ENCODE assay signal across 1 cellular context in the genomic region with DNA sequence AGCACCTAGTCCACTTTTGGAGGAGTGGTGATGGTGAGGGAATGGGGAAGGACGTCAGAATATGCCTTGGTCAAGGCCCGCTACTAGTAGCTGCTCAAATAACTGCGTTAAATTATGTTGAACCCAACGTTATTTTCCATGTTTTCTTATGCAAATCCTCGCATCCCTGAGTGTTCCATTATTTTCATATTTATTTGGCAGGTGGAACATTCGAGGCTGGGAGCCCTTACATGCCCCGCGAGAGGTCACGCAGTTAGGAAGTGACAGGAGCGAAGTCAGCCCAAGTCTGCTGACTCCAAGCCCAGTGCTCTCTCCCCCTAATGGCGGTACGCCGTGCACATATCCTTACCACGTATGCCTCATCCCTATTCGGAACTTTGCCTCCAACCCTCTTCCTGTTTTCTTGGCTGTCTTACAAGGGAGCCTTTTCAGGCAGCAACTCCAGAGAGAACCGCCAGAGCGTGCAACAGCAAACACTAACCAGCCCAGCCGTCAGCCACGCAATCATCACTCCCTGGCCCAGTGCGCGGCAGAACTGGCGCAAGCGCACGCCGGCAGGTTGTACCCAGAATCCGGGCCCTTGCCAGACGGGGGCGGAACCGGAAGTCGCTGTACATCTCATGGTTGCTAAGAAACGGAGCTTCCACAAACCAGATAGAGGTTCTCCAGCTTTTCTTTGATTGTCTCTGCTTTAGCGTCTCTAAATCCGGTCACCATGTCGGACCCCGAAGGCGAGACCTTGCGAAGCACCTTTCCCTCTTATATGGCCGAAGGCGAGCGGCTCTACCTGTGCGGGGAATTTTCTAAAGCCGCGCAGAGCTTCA.
TF ChIP-seq lines count a peak whose summit lies in the region.

A gene with protein sequence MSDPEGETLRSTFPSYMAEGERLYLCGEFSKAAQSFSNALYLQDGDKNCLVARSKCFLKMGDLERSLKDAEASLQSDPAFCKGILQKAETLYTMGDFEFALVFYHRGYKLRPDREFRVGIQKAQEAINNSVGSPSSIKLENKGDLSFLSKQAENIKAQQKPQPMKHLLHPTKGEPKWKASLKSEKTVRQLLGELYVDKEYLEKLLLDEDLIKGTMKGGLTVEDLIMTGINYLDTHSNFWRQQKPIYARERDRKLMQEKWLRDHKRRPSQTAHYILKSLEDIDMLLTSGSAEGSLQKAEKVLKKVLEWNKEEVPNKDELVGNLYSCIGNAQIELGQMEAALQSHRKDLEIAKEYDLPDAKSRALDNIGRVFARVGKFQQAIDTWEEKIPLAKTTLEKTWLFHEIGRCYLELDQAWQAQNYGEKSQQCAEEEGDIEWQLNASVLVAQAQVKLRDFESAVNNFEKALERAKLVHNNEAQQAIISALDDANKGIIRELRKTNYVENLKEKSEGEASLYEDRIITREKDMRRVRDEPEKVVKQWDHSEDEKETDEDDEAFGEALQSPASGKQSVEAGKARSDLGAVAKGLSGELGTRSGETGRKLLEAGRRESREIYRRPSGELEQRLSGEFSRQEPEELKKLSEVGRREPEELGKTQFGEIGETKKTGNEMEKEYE (plus strand): TSS at position 609 of the 824 bp plus-strand sequence. CDS start 107 bp downstream, at position 716.

TF ChIP-seq in A549, 52 proteins besides CTCF, POLR2A, EP300 and RAD21 (continued from another document):
- TF ChIP-seq, protein P1, sequence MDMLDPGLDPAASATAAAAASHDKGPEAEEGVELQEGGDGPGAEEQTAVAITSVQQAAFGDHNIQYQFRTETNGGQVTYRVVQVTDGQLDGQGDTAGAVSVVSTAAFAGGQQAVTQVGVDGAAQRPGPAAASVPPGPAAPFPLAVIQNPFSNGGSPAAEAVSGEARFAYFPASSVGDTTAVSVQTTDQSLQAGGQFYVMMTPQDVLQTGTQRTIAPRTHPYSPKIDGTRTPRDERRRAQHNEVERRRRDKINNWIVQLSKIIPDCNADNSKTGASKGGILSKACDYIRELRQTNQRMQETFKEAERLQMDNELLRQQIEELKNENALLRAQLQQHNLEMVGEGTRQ (IDR thresholded peaks at IDR 0.05) = no peak
- TF ChIP-seq RFX5 (IDR thresholded peaks at IDR 0.05) (no peak; the same call in 1 of the 2 replicates), NPAS2 (CRISPR knock-in tag; IDR thresholded peaks at IDR 0.05; ENCODE audit: borderline replicate concordance) (no peak), HDAC2 (IDR thresholded peaks at IDR 0.05) (0 out of 2 replicates have a peak, but pooled peaks have one; percentile 63), NR3C1 (IDR thresholded peaks at IDR 0.05) (no peak), JUN (IDR thresholded peaks at IDR 0.05) (peak; percentile 85 to 96; a peak in 4 of 5 replicates), MAZ (IDR thresholded peaks at IDR 0.05; ENCODE audit: borderline replicate concordance, low read depth, low read length) (no peak), RARB (CRISPR knock-in tag; IDR thresholded peaks at IDR 0.05) (no peak), EHMT2 (IDR thresholded peaks at IDR 0.05; ENCODE audit: low read depth) (no peak), NFE2L2 (conservative IDR thresholded peaks at IDR 0.05; ENCODE audit: low read length) (no peak), CHD4 (IDR thresholded peaks at IDR 0.05; ENCODE audit: borderline replicate concordance) (peak; percentile 96), RNF2 (IDR thresholded peaks at IDR 0.05; ENCODE audit: borderline replicate concordance, low read depth) (no peak), CHD2 (IDR thresholded peaks at IDR 0.05; ENCODE audit: low read length, partially characterized antibody) (no peak), GATA3 (IDR thresholded peaks at IDR 0.05; ENCODE audit: borderline replicate concordance) (peak; percentile 20; the same call in 1 of the 2 replicates), HOXA7 (CRISPR knock-in tag; IDR thresholded peaks at IDR 0.05) (no peak), PHF8 (IDR thresholded peaks at IDR 0.05; ENCODE audit: borderline replicate concordance, low read depth) (peak; percentile 40; the same call in 1 of the 2 replicates), MYC (IDR thresholded peaks at IDR 0.05; ENCODE audit: borderline replicate concordance, low read length) (peak; percentile 28; the same call in 1 of the 2 replicates), FOXS1 (CRISPR knock-in tag; IDR thresholded peaks at IDR 0.05) (no peak), FOSL2 (IDR thresholded peaks at IDR 0.05) (no peak), FOSL2 (CRISPR knock-in tag; IDR thresholded peaks at IDR 0.05) (peak; percentile 43; the same call in 1 of the 2 replicates), EHF (CRISPR knock-in tag; IDR thresholded peaks at IDR 0.05) (no peak), CEBPB (IDR thresholded peaks at IDR 0.05) (peak in 1 of 2 experiments; percentile 67; a peak in 1 of 4 replicates)
- TF ChIP-seq, protein P2, sequence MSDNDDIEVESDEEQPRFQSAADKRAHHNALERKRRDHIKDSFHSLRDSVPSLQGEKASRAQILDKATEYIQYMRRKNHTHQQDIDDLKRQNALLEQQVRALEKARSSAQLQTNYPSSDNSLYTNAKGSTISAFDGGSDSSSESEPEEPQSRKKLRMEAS (IDR thresholded peaks at IDR 0.05) = peak; percentile 93
- TF ChIP-seq, protein P3, sequence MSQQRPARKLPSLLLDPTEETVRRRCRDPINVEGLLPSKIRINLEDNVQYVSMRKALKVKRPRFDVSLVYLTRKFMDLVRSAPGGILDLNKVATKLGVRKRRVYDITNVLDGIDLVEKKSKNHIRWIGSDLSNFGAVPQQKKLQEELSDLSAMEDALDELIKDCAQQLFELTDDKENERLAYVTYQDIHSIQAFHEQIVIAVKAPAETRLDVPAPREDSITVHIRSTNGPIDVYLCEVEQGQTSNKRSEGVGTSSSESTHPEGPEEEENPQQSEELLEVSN (IDR thresholded peaks at IDR 0.05; ENCODE audit: borderline replicate concordance, low read depth) = peak; percentile 91
- TF ChIP-seq, protein P4, sequence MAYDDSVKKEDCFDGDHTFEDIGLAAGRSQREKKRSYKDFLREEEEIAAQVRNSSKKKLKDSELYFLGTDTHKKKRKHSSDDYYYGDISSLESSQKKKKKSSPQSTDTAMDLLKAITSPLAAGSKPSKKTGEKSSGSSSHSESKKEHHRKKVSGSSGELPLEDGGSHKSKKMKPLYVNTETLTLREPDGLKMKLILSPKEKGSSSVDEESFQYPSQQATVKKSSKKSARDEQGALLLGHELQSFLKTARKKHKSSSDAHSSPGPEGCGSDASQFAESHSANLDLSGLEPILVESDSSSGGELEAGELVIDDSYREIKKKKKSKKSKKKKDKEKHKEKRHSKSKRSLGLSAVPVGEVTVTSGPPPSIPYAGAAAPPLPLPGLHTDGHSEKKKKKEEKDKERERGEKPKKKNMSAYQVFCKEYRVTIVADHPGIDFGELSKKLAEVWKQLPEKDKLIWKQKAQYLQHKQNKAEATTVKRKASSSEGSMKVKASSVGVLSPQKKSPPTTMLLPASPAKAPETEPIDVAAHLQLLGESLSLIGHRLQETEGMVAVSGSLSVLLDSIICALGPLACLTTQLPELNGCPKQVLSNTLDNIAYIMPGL (CRISPR knock-in tag; IDR thresholded peaks at IDR 0.05; ENCODE audit: borderline replicate concordance) = no peak
- TF ChIP-seq, protein P5, sequence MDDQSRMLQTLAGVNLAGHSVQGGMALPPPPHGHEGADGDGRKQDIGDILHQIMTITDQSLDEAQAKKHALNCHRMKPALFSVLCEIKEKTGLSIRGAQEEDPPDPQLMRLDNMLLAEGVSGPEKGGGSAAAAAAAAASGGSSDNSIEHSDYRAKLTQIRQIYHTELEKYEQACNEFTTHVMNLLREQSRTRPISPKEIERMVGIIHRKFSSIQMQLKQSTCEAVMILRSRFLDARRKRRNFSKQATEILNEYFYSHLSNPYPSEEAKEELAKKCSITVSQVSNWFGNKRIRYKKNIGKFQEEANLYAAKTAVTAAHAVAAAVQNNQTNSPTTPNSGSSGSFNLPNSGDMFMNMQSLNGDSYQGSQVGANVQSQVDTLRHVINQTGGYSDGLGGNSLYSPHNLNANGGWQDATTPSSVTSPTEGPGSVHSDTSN (IDR thresholded peaks at IDR 0.05) = no peak
